ENCODE assay signal across 9 cellular contexts in the genomic region with DNA sequence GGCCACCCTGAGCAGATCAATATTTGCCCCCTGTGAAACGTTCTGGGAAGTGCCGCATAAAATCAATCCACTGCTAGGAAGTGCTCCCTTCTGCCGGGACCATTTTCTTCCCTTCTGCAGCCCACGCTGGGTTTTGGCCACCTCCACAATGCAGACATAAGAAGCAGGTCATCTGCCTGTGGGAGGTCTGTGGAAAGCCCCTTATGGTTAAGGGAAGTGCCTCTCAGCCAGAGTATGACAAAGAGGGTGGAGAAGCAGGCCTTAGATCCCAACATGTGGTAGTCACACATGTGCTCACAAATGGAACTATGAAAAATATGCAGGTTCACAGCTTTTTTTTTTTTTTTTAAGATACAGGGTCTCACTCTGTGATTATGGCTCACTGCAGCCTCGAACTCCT.
DNase-seq lines count a peak whose midpoint lies in the region; ATAC-seq and FAIRE-seq lines count a peak whose summit lies in the region.
"Had no signal": no experiment of that assay in that cellular context is flagged by ENCODE, and none has a peak within 500 bp of the region (broad histone marks: within the 10 kb centered on the region; RNA-seq: fewer than 3 reads in every experiment).

No MANE protein-coding gene starts in this region.

- DNase-seq in AG08395 (ENCODE audit: low spot score), result peak; percentile 15
- DNase-seq in GM18507 (ENCODE audit: extremely low spot score, insufficient read length, low read depth), result no peak
- peak; percentile 33 to 46 for DNase-seq in NOMO-1 (lab: John Stamatoyannopoulos, UW; ENCODE audit: unreplicated experiment in 2 of 2)
- peak; percentile 21 for DNase-seq in fibroblast of peridontal ligament (ENCODE audit: extremely low read depth)
- DNase-seq: NCI-H510A had no signal

- ATAC-seq in GM21390 (IDR thresholded peaks at IDR 0.05; ENCODE audit: unreplicated experiment), result no peak
- ATAC-seq in GM19452 (IDR thresholded peaks at IDR 0.05; ENCODE audit: unreplicated experiment), result no peak
- no peak for ATAC-seq in GM21447 (IDR thresholded peaks at IDR 0.05; ENCODE audit: unreplicated experiment)
- ATAC-seq in esophagus mucosa, result no peak

- peak; percentile 48 for FAIRE-seq in GM18507 (lab: Jason Lieb, UNC)
